In genomic region chr7:13099197-13099795, GRCh38 we compare ENCODE assay signal across 11 cellular contexts.
A peak's percentile ranks its signal among the peaks of the same experiment; 100 is the strongest.
DNase-seq lines count a peak whose midpoint lies in the region; ATAC-seq and TF ChIP-seq lines count a peak whose summit lies in the region.
"Had no signal": no experiment of that assay in that cellular context is flagged by ENCODE, and none has a peak within 500 bp of the region (broad histone marks: within the 10 kb centered on the region; RNA-seq: fewer than 3 reads in every experiment).

No MANE protein-coding gene starts in this region.

- H3F3A ChIP-seq in smooth muscle cell (ENCODE audit: low read depth) = no peaks in the 10 kb centered on the region

- H3K4me2 ChIP-seq in smooth muscle cell = peak overlapping the region; percentile 16

- no peaks in the 10 kb centered on the region for H4K20me1 ChIP-seq in smooth muscle cell (ENCODE audit: low read depth)

- H3K27me3 ChIP-seq in smooth muscle cell (ENCODE audit: low read depth) = no peaks in the 10 kb centered on the region

- peaks cover 6% of the 10 kb centered on the region for H3K4me1 ChIP-seq in smooth muscle cell (ENCODE audit: low read depth)

- no peak overlapping the region for H3K4me3 ChIP-seq in smooth muscle cell
- H3K4me3 ChIP-seq: HAP-1 had no signal

- ATAC-seq in HG02973 (IDR thresholded peaks at IDR 0.05; ENCODE audit: unreplicated experiment) = peak; percentile 80
- peak; percentile 99 for ATAC-seq in activated T-helper 17 cell treated with anti-CD3 and anti-CD28 coated beads, Interleukin-2, amount 50 U/mL, for 72 hours (replicated peaks)
- ATAC-seq: SK-N-SH treated with all-trans-retinoic acid at 6 μM for 48 hours had no signal

- no peaks in the 10 kb centered on the region for H3K79me2 ChIP-seq in smooth muscle cell (ENCODE audit: low read depth)

- no peak overlapping the region for H3K9ac ChIP-seq in smooth muscle cell (ENCODE audit: low read depth)

- peak overlapping the region; percentile 60 for H3K27ac ChIP-seq in smooth muscle cell (ENCODE audit: low read depth)

- no peak overlapping the region for H2AFZ ChIP-seq in smooth muscle cell (ENCODE audit: low read depth)

- H3K36me3 ChIP-seq in smooth muscle cell (ENCODE audit: low read depth) = no peaks in the 10 kb centered on the region
- H3K36me3 ChIP-seq: HAP-1 had no signal

- H3K27ac Mint-ChIP-seq in activated T-helper 17 cell treated with anti-CD3 and anti-CD28 coated beads, Interleukin-2, amount 50 U/mL, for 72 hours = peak overlapping the region; percentile 52
- H3K27ac Mint-ChIP-seq: IgD-negative memory B cell had no signal

- peaks cover 4% of the 10 kb centered on the region for H3K4me1 Mint-ChIP-seq in activated T-helper 17 cell treated with anti-CD3 and anti-CD28 coated beads, Interleukin-2, amount 50 U/mL, for 72 hours

- peaks cover 8% of the 10 kb centered on the region for H3K27me3 Mint-ChIP-seq in activated T-helper 17 cell treated with anti-CD3 and anti-CD28 coated beads, Interleukin-2, amount 50 U/mL, for 72 hours

- no peaks in the 10 kb centered on the region for H3K36me3 Mint-ChIP-seq in activated T-helper 17 cell treated with anti-CD3 and anti-CD28 coated beads, Interleukin-2, amount 50 U/mL, for 72 hours (ENCODE audit: low read depth)
- H3K36me3 Mint-ChIP-seq: IgD-negative memory B cell had no signal

- 41% methylated on average over 5 of the region's 5 CpGs for WGBS in smooth muscle cell (ENCODE audit: low lambda C conversion rate)

- no peaks in the 10 kb centered on the region for H3K9me3 Mint-ChIP-seq in activated T-helper 17 cell treated with anti-CD3 and anti-CD28 coated beads, Interleukin-2, amount 50 U/mL, for 72 hours
- H3K9me3 Mint-ChIP-seq: IgD-negative memory B cell had no signal

- TF ChIP-seq CTCF in smooth muscle cell (IDR thresholded peaks at IDR 0.05; ENCODE audit: borderline replicate concordance, insufficient read depth, poor library complexity, severe bottlenecking) = no peak

- no peaks in the 10 kb centered on the region for H3K9me3 ChIP-seq in smooth muscle cell (replicated peaks; ENCODE audit: low read depth)
- H3K9me3 ChIP-seq: HAP-1 had no signal

- DNase-seq in stimulated activated CD4-positive, alpha-beta T cell treated with anti-CD3 and anti-CD28 coated beads, Interleukin-1b, Interleukin-23, amount 100 ng/mL, for 48 hours = peak; percentile 3
- no peak for DNase-seq in stimulated activated CD4-positive, alpha-beta T cell treated with anti-CD3 and anti-CD28 coated beads, Interleukin-2, amount 100 ng/mL, for 48 hours
- DNase-seq in smooth muscle cell (lab: John Stamatoyannopoulos, UW; ENCODE audit: unreplicated experiment) (no peak), NCI-H1105 treated with DMSO at 0.1 percent for 48 hours (lab: John Stamatoyannopoulos, UW) (no peak), NCI-H146 (lab: John Stamatoyannopoulos, UW) (no peak)
- DNase-seq in activated naive CD4-positive, alpha-beta T cell treated with anti-CD3 and anti-CD28 coated beads, Interleukin-2, amount 50 U/mL, for 16 hours = no peak

- no peak overlapping the region for H3K4me3 Mint-ChIP-seq in activated T-helper 17 cell treated with anti-CD3 and anti-CD28 coated beads, Interleukin-2, amount 50 U/mL, for 72 hours
- H3K4me3 Mint-ChIP-seq: IgD-negative memory B cell had no signal
